11 cellular contexts compared by ENCODE assay signal in genomic region chr2:31987454-31987853, GRCh38. TPM values are rescaled to one million over a fixed set of nuclear protein-coding genes. Genes with fewer than 3 reads are reported as not detected.
DNase-seq lines count a peak whose midpoint lies in the region; ATAC-seq and FAIRE-seq lines count a peak whose summit lies in the region.
"Had no signal": no experiment of that assay in that cellular context is flagged by ENCODE, and none has a peak within 500 bp of the region (broad histone marks: within the 10 kb centered on the region; RNA-seq: fewer than 3 reads in every experiment).

No MANE protein-coding gene starts in this region.

- no peak overlapping the region for H3K4me3 Mint-ChIP-seq in stimulated activated effector memory CD8-positive, alpha-beta T cell treated with anti-CD3 and anti-CD28 coated beads, Interleukin-12 subunit alpha, Interleukin-12 subunit beta, amount 100 ng/mL, for 72 hours

- peak; percentile 28 to 92 for ATAC-seq in activated naive CD4-positive, alpha-beta T cell treated with anti-CD3 and anti-CD28 coated beads, Interleukin-2, amount 50 U/mL, for 72 hours
- ATAC-seq in stimulated activated effector memory CD8-positive, alpha-beta T cell treated with anti-CD3 and anti-CD28 coated beads, Interleukin-12 subunit alpha, Interleukin-12 subunit beta, amount 100 ng/mL, for 72 hours: peak; percentile 93
- ATAC-seq in GM21529 (IDR thresholded peaks at IDR 0.05; ENCODE audit: unreplicated experiment): no peak

- peaks cover 6 to 19% of the 10 kb centered on the region in 2 donors for H3K36me3 Mint-ChIP-seq in activated naive CD4-positive, alpha-beta T cell treated with anti-CD3 and anti-CD28 coated beads, Interleukin-2, amount 50 U/mL, for 72 hours
- peaks cover 20% of the 10 kb centered on the region for H3K36me3 Mint-ChIP-seq in stimulated activated effector memory CD8-positive, alpha-beta T cell treated with anti-CD3 and anti-CD28 coated beads, Interleukin-12 subunit alpha, Interleukin-12 subunit beta, amount 100 ng/mL, for 72 hours

- FAIRE-seq in RCC 7860 (lab: Jason Lieb, UNC): peak; percentile 45

- H3K4me1 Mint-ChIP-seq in stimulated activated effector memory CD8-positive, alpha-beta T cell treated with anti-CD3 and anti-CD28 coated beads, Interleukin-12 subunit alpha, Interleukin-12 subunit beta, amount 100 ng/mL, for 72 hours: peaks cover 21% of the 10 kb centered on the region

- peak overlapping the region in 1 of 2 donors; percentile 85 for H3K27ac Mint-ChIP-seq in activated naive CD4-positive, alpha-beta T cell treated with anti-CD3 and anti-CD28 coated beads, Interleukin-2, amount 50 U/mL, for 72 hours
- no peak overlapping the region for H3K27ac Mint-ChIP-seq in stimulated activated effector memory CD8-positive, alpha-beta T cell treated with anti-CD3 and anti-CD28 coated beads, Interleukin-12 subunit alpha, Interleukin-12 subunit beta, amount 100 ng/mL, for 72 hours

- no peaks in the 10 kb centered on the region for H3K9me3 Mint-ChIP-seq in activated naive CD4-positive, alpha-beta T cell treated with anti-CD3 and anti-CD28 coated beads, Interleukin-2, amount 50 U/mL, for 72 hours
- no peaks in the 10 kb centered on the region for H3K9me3 Mint-ChIP-seq in stimulated activated effector memory CD8-positive, alpha-beta T cell treated with anti-CD3 and anti-CD28 coated beads, Interleukin-12 subunit alpha, Interleukin-12 subunit beta, amount 100 ng/mL, for 72 hours

- DNase-seq in activated naive CD4-positive, alpha-beta T cell treated with anti-CD3 and anti-CD28 coated beads, Interleukin-2, amount 50 U/mL, for 72 hours (ENCODE audit: low spot score in 2 of 2): no peak
- no peak for DNase-seq in activated naive CD4-positive, alpha-beta T cell treated with anti-CD3 and anti-CD28 coated beads, Interleukin-2, amount 50 U/mL, for 16 hours
- peak; percentile 22 for DNase-seq in RCC 7860 (ENCODE audit: low spot score)
- DNase-seq in fibroblast of gingiva (ENCODE audit: low read depth): peak; percentile 52
- DNase-seq in stimulated activated effector memory CD8-positive, alpha-beta T cell treated with anti-CD3 and anti-CD28 coated beads, Interleukin-12 subunit alpha, Interleukin-12 subunit beta, amount 100 ng/mL, for 72 hours (ENCODE audit: low spot score in 2 of 2): no peak
- no peak for DNase-seq in CD1c-positive myeloid dendritic cell (ENCODE audit: extremely low spot score)
- DNase-seq in H4 (ENCODE audit: low spot score): no peak
- DNase-seq: head of caudate nucleus; NCI-H1694 treated with DMSO at 0.1 percent for 48 hours; stimulated activated CD8-positive, alpha-beta memory T cell treated with anti-CD3 and anti-CD28 coated beads, Interleukin-4, amount 100 ng/mL, for 48 hours had no signal

RNA-seq across cellular contexts. Expression of gene MEMO1, which starts 23.4 kb away (rescaled TPM):
- 10 to 100 TPM; 51.0 to 56.6 TPM for total RNA-seq in activated naive CD4-positive, alpha-beta T cell treated with anti-CD3 and anti-CD28 coated beads, Interleukin-2, amount 50 U/mL, for 72 hours
- 23.1 and 31.4 TPM in 2 replicates for total RNA-seq in H4 (2014; rRNA removed; shearing (Covaris generic))

RNA-seq across cellular contexts. Expression of gene DPY30, which starts 52.2 kb away (rescaled TPM):
- 10 to 100 TPM; 63.1 to 66.8 TPM for total RNA-seq in activated naive CD4-positive, alpha-beta T cell treated with anti-CD3 and anti-CD28 coated beads, Interleukin-2, amount 50 U/mL, for 72 hours
- 72.2 and 86.0 TPM in 2 replicates for total RNA-seq in H4 (2014; rRNA removed; shearing (Covaris generic))

Comparison
In these comparisons a context has a peak if more than half of its experiments do, and no peak if none do; other contexts are left out.
1. DNase-seq: peak in RCC 7860 (single experiment) and fibroblast of gingiva (single experiment); none in activated naive CD4-positive, alpha-beta T cell treated with anti-CD3 and anti-CD28 coated beads, Interleukin-2, amount 50 U/mL, for 72 hours (0 of 2), activated naive CD4-positive, alpha-beta T cell treated with anti-CD3 and anti-CD28 coated beads, Interleukin-2, amount 50 U/mL, for 16 hours (single experiment), stimulated activated effector memory CD8-positive, alpha-beta T cell treated with anti-CD3 and anti-CD28 coated beads, Interleukin-12 subunit alpha, Interleukin-12 subunit beta, amount 100 ng/mL, for 72 hours (0 of 2), CD1c-positive myeloid dendritic cell (single experiment) and H4 (single experiment).